In genomic region chr15:56454841-56455240, GRCh38 we compare ENCODE assay signal across 27 cellular contexts. TPM values are rescaled to one million over a fixed set of nuclear protein-coding genes. Genes with fewer than 3 reads are reported as not detected.
"Had no signal": no experiment of that assay in that cellular context is flagged by ENCODE, and none has a peak within 500 bp of the region (broad histone marks: within the 10 kb centered on the region; RNA-seq: fewer than 3 reads in every experiment).

No MANE protein-coding gene starts in this region.

- H3K4me3 Mint-ChIP-seq: activated CD4-positive, alpha-beta memory T cell treated with anti-CD3 and anti-CD28 coated beads, Interleukin-2, amount 10 ng/mL, durations not matched to agents 7 days and 5 days; activated CD4-positive, alpha-beta T cell treated with anti-CD3 and anti-CD28 coated beads, Interleukin-2, amount 10 ng/mL, durations not matched to agents 7 days and 5 days; activated T-cell treated with anti-CD3 and anti-CD28 coated beads, Interleukin-2, amount 50 U/mL, for 24 hours; memory B cell; naive thymus-derived CD8-positive, alpha-beta T cell; neural crest cell; T-helper 1 cell treated with Interleukin-12 subunit alpha and Interleukin-12 subunit beta and Interleukin-4 antibody, amounts not matched to agents 30 μg/mL and 1 μg/mL, for 36 hours had no signal

- H3K27me3 Mint-ChIP-seq: memory B cell had no signal

- H3K9me3 Mint-ChIP-seq: activated CD4-positive, alpha-beta memory T cell treated with anti-CD3 and anti-CD28 coated beads, Interleukin-2, amount 10 ng/mL, durations not matched to agents 7 days and 5 days; activated CD4-positive, alpha-beta T cell treated with anti-CD3 and anti-CD28 coated beads, Interleukin-2, amount 10 ng/mL, durations not matched to agents 7 days and 5 days; activated T-cell treated with anti-CD3 and anti-CD28 coated beads, Interleukin-2, amount 50 U/mL, for 24 hours; neural crest cell; T-helper 1 cell treated with Interleukin-12 subunit alpha and Interleukin-12 subunit beta and Interleukin-4 antibody, amounts not matched to agents 30 μg/mL and 1 μg/mL, for 36 hours had no signal

- DNase-seq: activated CD4-positive, alpha-beta memory T cell treated with anti-CD3 and anti-CD28 coated beads, Interleukin-2, amount 10 ng/mL, durations not matched to agents 7 days and 5 days; activated CD4-positive, alpha-beta T cell treated with anti-CD3 and anti-CD28 coated beads, Interleukin-2, amount 10 ng/mL, durations not matched to agents 7 days and 5 days; activated CD4-positive, CD25-positive, alpha-beta regulatory T cell treated with anti-CD3 and anti-CD28 coated beads, Interleukin-2, amount 50 U/mL, for 72 hours; activated CD8-positive, alpha-beta memory T cell treated with anti-CD3 and anti-CD28 coated beads, Interleukin-2, amount 50 U/mL, for 48 hours; activated gamma-delta T cell; activated naive CD4-positive, alpha-beta T cell treated with anti-CD3 and anti-CD28 coated beads, Interleukin-2, amount 50 U/mL, for 16 hours; activated T-cell treated with anti-CD3 and anti-CD28 coated beads, Interleukin-2, amount 50 U/mL, for 24 hours; amniotic stem cell; caudate nucleus; cortex of kidney; head of caudate nucleus; hippocampal formation; kidney; left colon; midbrain; naive thymus-derived CD8-positive, alpha-beta T cell; right cardiac atrium; stimulated activated CD4-positive, alpha-beta T cell treated with anti-CD3 and anti-CD28 coated beads, Interleukin-4, amount 100 ng/mL, for 1 hour; stimulated activated naive CD8-positive, alpha-beta T cell treated with anti-CD3 and anti-CD28 coated beads, Interleukin-15, Interleukin-2, amounts not matched to agents 100 U/mL and 50 U/mL, for 24 hours; SW 1271; T-helper 9 cell; testis; transverse colon; WERI-Rb-1 had no signal

- H3K4me1 Mint-ChIP-seq: activated CD4-positive, alpha-beta memory T cell treated with anti-CD3 and anti-CD28 coated beads, Interleukin-2, amount 10 ng/mL, durations not matched to agents 7 days and 5 days; activated CD4-positive, alpha-beta T cell treated with anti-CD3 and anti-CD28 coated beads, Interleukin-2, amount 10 ng/mL, durations not matched to agents 7 days and 5 days; memory B cell; naive thymus-derived CD8-positive, alpha-beta T cell; neural crest cell had no signal

- H3K36me3 Mint-ChIP-seq: naive thymus-derived CD8-positive, alpha-beta T cell had no signal

- H3K27ac Mint-ChIP-seq: activated CD4-positive, alpha-beta memory T cell treated with anti-CD3 and anti-CD28 coated beads, Interleukin-2, amount 10 ng/mL, durations not matched to agents 7 days and 5 days; activated CD4-positive, alpha-beta T cell treated with anti-CD3 and anti-CD28 coated beads, Interleukin-2, amount 10 ng/mL, durations not matched to agents 7 days and 5 days; activated T-cell treated with anti-CD3 and anti-CD28 coated beads, Interleukin-2, amount 50 U/mL, for 24 hours; memory B cell; naive thymus-derived CD8-positive, alpha-beta T cell; T-helper 1 cell treated with Interleukin-12 subunit alpha and Interleukin-12 subunit beta and Interleukin-4 antibody, amounts not matched to agents 30 μg/mL and 1 μg/mL, for 36 hours had no signal

RNA-seq across cellular contexts. Expression of gene MNS1, which starts 10.1 kb away (rescaled TPM):
- total RNA-seq: activated CD4-positive, alpha-beta memory T cell treated with anti-CD3 and anti-CD28 coated beads, Interleukin-2, amount 10 ng/mL, durations not matched to agents 7 days and 5 days; naive thymus-derived CD8-positive, alpha-beta T cell had no signal
